Comparison of ENCODE assay signal across 20 cellular contexts in genomic region chr1:90144820-90145219, GRCh38.
"Had no signal": no experiment of that assay in that cellular context is flagged by ENCODE, and none has a peak within 500 bp of the region (broad histone marks: within the 10 kb centered on the region; RNA-seq: fewer than 3 reads in every experiment).

No MANE protein-coding gene starts in this region.

- H3K4me3 Mint-ChIP-seq: memory B cell had no signal

- H3K27ac Mint-ChIP-seq: memory B cell had no signal

- H3K36me3 ChIP-seq: esophagus muscularis mucosa, gastroesophageal sphincter, heart right ventricle, left lung had no signal

- H3K27me3 Mint-ChIP-seq: memory B cell had no signal

- DNase-seq: dermis blood vessel endothelial cell; dorsolateral prefrontal cortex; effector CD4-positive, alpha-beta T cell; effector memory CD4-positive, alpha-beta T cell; foreskin keratinocyte; glutamatergic neuron; head of caudate nucleus; heart right ventricle; hippocampal formation; left cardiac atrium; left lung; left ventricle myocardium superior; mammary epithelial cell; mesendoderm; midbrain had no signal

- H3K27me3 ChIP-seq: esophagus muscularis mucosa, gastroesophageal sphincter, heart right ventricle, left lung had no signal

- H3K4me1 ChIP-seq: esophagus muscularis mucosa, foreskin keratinocyte, gastroesophageal sphincter, heart right ventricle, left lung had no signal

- H3K4me1 Mint-ChIP-seq: memory B cell had no signal

- H3K27ac ChIP-seq: coronary artery, dorsolateral prefrontal cortex, esophagus muscularis mucosa, foreskin keratinocyte, gastroesophageal sphincter, heart right ventricle, left lung had no signal

- H3K4me3 ChIP-seq: coronary artery, dorsolateral prefrontal cortex, esophagus muscularis mucosa, gastroesophageal sphincter, heart right ventricle, left lung, lung had no signal
